Comparison of ENCODE assay signal across 8 cellular contexts in genomic region chr11:65663634-65664200, GRCh38.
DNase-seq lines count a peak whose midpoint lies in the region; ATAC-seq and TF ChIP-seq lines count a peak whose summit lies in the region.

No MANE protein-coding gene starts in this region.

- peak overlapping the region; percentile 90 for H3K27ac Mint-ChIP-seq in T-helper 1 cell treated with Interleukin-12 subunit alpha and Interleukin-12 subunit beta and Interleukin-4 antibody, amounts not matched to agents 30 μg/mL and 1 μg/mL, for 36 hours

- DNase-seq in NCI-H2227 (lab: John Stamatoyannopoulos, UW; ENCODE audit: unreplicated experiment) (peak; percentile 56), NCI-H2227 treated with DMSO at 0.1 percent for 48 hours (lab: John Stamatoyannopoulos, UW) (no peak), coronary artery (ENCODE audit: low spot score) (no peak), left kidney (ENCODE audit: low read depth, low spot score) (peak; percentile 74), islet precursor cell (no peak)
- peak; percentile 56 for DNase-seq in stimulated activated CD4-positive, alpha-beta T cell treated with anti-CD3 and anti-CD28 coated beads, Interleukin-4, amount 100 ng/mL, for 1 hour

- TF ChIP-seq CTCF in coronary artery (IDR thresholded peaks at IDR 0.05) = no peak

- peak; percentile 15 for ATAC-seq in HG03139 (IDR thresholded peaks at IDR 0.05; ENCODE audit: unreplicated experiment)

- H3K36me3 Mint-ChIP-seq in T-helper 1 cell treated with Interleukin-12 subunit alpha and Interleukin-12 subunit beta and Interleukin-4 antibody, amounts not matched to agents 30 μg/mL and 1 μg/mL, for 36 hours (ENCODE audit: low read depth) = peaks cover 23% of the 10 kb centered on the region

- H3K4me3 Mint-ChIP-seq in T-helper 1 cell treated with Interleukin-12 subunit alpha and Interleukin-12 subunit beta and Interleukin-4 antibody, amounts not matched to agents 30 μg/mL and 1 μg/mL, for 36 hours = peak overlapping the region; percentile 86

- H3K4me1 Mint-ChIP-seq in T-helper 1 cell treated with Interleukin-12 subunit alpha and Interleukin-12 subunit beta and Interleukin-4 antibody, amounts not matched to agents 30 μg/mL and 1 μg/mL, for 36 hours (ENCODE audit: low read depth) = peaks cover 21% of the 10 kb centered on the region

- H3K27me3 Mint-ChIP-seq in T-helper 1 cell treated with Interleukin-12 subunit alpha and Interleukin-12 subunit beta and Interleukin-4 antibody, amounts not matched to agents 30 μg/mL and 1 μg/mL, for 36 hours (ENCODE audit: low read depth) = no peaks in the 10 kb centered on the region

- peak overlapping the region; percentile 97 for H3K4me3 ChIP-seq in coronary artery

- no peaks in the 10 kb centered on the region for H3K9me3 Mint-ChIP-seq in T-helper 1 cell treated with Interleukin-12 subunit alpha and Interleukin-12 subunit beta and Interleukin-4 antibody, amounts not matched to agents 30 μg/mL and 1 μg/mL, for 36 hours

- peak overlapping the region; percentile 99 to 100 for H3K27ac ChIP-seq in coronary artery

Comparison
In these comparisons a context has a peak if more than half of its experiments do, and no peak if none do; other contexts are left out.
1. DNase-seq: peak in NCI-H2227 (single experiment), left kidney (single experiment) and stimulated activated CD4-positive, alpha-beta T cell treated with anti-CD3 and anti-CD28 coated beads, Interleukin-4, amount 100 ng/mL, for 1 hour (single experiment); none in NCI-H2227 treated with DMSO at 0.1 percent for 48 hours (single experiment), coronary artery (single experiment) and islet precursor cell (single experiment).